Comparison of ENCODE assay signal across 28 cellular contexts in genomic region chr11:75797116-75797515, GRCh38. TPM values are rescaled to one million over a fixed set of nuclear protein-coding genes. Genes with fewer than 3 reads are reported as not detected.
DNase-seq lines count a peak whose midpoint lies in the region; ATAC-seq, FAIRE-seq and TF ChIP-seq lines count a peak whose summit lies in the region.
"Had no signal": no experiment of that assay in that cellular context is flagged by ENCODE, and none has a peak within 500 bp of the region (broad histone marks: within the 10 kb centered on the region; RNA-seq: fewer than 3 reads in every experiment).

No MANE protein-coding gene starts in this region.

- no peak for FAIRE-seq in H1 (lab: Jason Lieb, UNC)
- FAIRE-seq: A549 had no signal

- no peak overlapping the region for H3K18ac ChIP-seq in H1 (ENCODE audit: extremely low read depth, low read length)
- H3K18ac ChIP-seq in neuronal stem cell (ENCODE audit: low read length): peak overlapping the region; percentile 45

- no peak overlapping the region for H3K4me3 ChIP-seq in BLaER1 treated with 17β-estradiol and CSF1 and Interleukin-3, amounts not matched to agents 10 nM and 100 nM
- H3K4me3 ChIP-seq in H1 (ENCODE audit: extremely low read depth in 1 of 4, insufficient read depth in 2 of 4, low read depth in 3 of 4, low read length in 4 of 4): no peak overlapping the region
- no peak overlapping the region for H3K4me3 ChIP-seq in neuronal stem cell (ENCODE audit: low read length in 2 of 2)
- H3K4me3 ChIP-seq: A549, MG63, psoas muscle, tibial nerve had no signal

- ATAC-seq in HG03342 (IDR thresholded peaks at IDR 0.05; ENCODE audit: unreplicated experiment): peak; percentile 56
- ATAC-seq in HG02610 (IDR thresholded peaks at IDR 0.05; ENCODE audit: unreplicated experiment): no peak
- no peak for ATAC-seq in HG03378 (IDR thresholded peaks at IDR 0.05; ENCODE audit: unreplicated experiment)
- ATAC-seq: A549; left cardiac atrium; Panc1; psoas muscle; stimulated activated naive CD8-positive, alpha-beta T cell treated with anti-CD3 and anti-CD28 coated beads, Interleukin-15, amount 100 ng/mL, for 72 hours; WTC11 had no signal

- TF ChIP-seq EP300 in H1 (IDR thresholded peaks at IDR 0.05; ENCODE audit: borderline replicate concordance in 1 of 2, low read depth in 2 of 2, low read length in 2 of 2): no peak

- H3K4ac ChIP-seq in H1 (replicated peaks; ENCODE audit: insufficient read length, low read depth, low read length) (no peak overlapping the region), neuronal stem cell (ENCODE audit: low read length) (no peak overlapping the region)

- H2BK12ac ChIP-seq in H1 (ENCODE audit: low read depth, low read length): no peak overlapping the region
- H2BK12ac ChIP-seq in neuronal stem cell (ENCODE audit: low read length): peak overlapping the region; percentile 18

- H3K23me2 ChIP-seq in H1 (ENCODE audit: low read depth, low read length): 0 out of 2 replicates have a peak, but pooled peaks cover 1% of the 10 kb centered on the region

- CTCF ChIA-PET in H1 (lab: Charles Lee; ENCODE audit: partially characterized antibody): interaction anchor here (1.0 to 2.1 kb wide), 7 partner anchors 11 to 355 kb away, joined by 3 to 5 read pairs (median 4); no protein-coding TSS in a partner anchor

- no peak for TF ChIP-seq RAD21 in H1 (IDR thresholded peaks at IDR 0.05 in 1 of 2, conservative IDR thresholded peaks at IDR 0.05 in 1 of 2; ENCODE audit: low read depth in 2 of 2, low read length in 2 of 2)

- no peak overlapping the region for H3K23ac ChIP-seq in H1 (ENCODE audit: insufficient read length)
- peak overlapping the region; percentile 31 for H3K23ac ChIP-seq in neuronal stem cell (ENCODE audit: low read depth, low read length, poor library complexity)

- H4K20me1 ChIP-seq in BLaER1 treated with 17β-estradiol and CSF1 and Interleukin-3, amounts not matched to agents 10 nM and 100 nM: no peaks in the 10 kb centered on the region
- H4K20me1 ChIP-seq in H1 (replicated peaks in 1 of 2; ENCODE audit: control insufficient read depth in 1 of 2, insufficient read depth in 2 of 2, low read length in 2 of 2): no peaks in the 10 kb centered on the region

- H3K4me2 ChIP-seq in BLaER1 treated with 17β-estradiol and CSF1 and Interleukin-3, amounts not matched to agents 10 nM and 100 nM: peak overlapping the region; percentile 21 to 71 (median 61); a peak in 20 of 22 replicates
- H3K4me2 ChIP-seq in H1 (ENCODE audit: insufficient read depth in 1 of 2, low read depth in 2 of 2, low read length in 2 of 2) (no peak overlapping the region), neuronal stem cell (ENCODE audit: insufficient read depth, low read length, poor library complexity, severe bottlenecking) (no peak overlapping the region)
- H3K4me2 ChIP-seq: A549 had no signal

- peaks cover 28 to 37% (median 36%) of the 10 kb centered on the region in 10 experiments for H3K4me1 ChIP-seq in BLaER1 treated with 17β-estradiol and CSF1 and Interleukin-3, amounts not matched to agents 10 nM and 100 nM
- H3K4me1 ChIP-seq in H1 (replicated peaks in 1 of 4; ENCODE audit: control insufficient read depth in 3 of 4, insufficient read depth in 4 of 4, low read length in 3 of 4) (0 out of 7 replicates have a peak, but pooled peaks cover 0 to 4% (median 0%) of the 10 kb centered on the region in 4 experiments), neuronal stem cell (ENCODE audit: control insufficient read depth in 2 of 2, insufficient read depth in 1 of 2, low read depth in 1 of 2, low read length in 2 of 2) (no peaks in the 10 kb centered on the region)
- H3K4me1 ChIP-seq: A549 had no signal

- H2BK20ac ChIP-seq in H1 (ENCODE audit: low read length): no peak overlapping the region

- TF ChIP-seq CTCF in H1 (IDR thresholded peaks at IDR 0.05; ENCODE audit: control extremely low read depth in 1 of 3, insufficient read depth in 1 of 3, low read depth in 1 of 3, low read length in 3 of 3): no peak

- H3K27me3 ChIP-seq in BLaER1 treated with 17β-estradiol and CSF1 and Interleukin-3, amounts not matched to agents 10 nM and 100 nM: no peaks in the 10 kb centered on the region
- no peaks in the 10 kb centered on the region for H3K27me3 ChIP-seq in H1 (replicated peaks in 1 of 4; ENCODE audit: control insufficient read depth in 3 of 4, extremely low read depth in 1 of 4, insufficient read depth in 3 of 4, low read length in 3 of 4)
- peaks cover 0 to 19% (median 0%) of the 10 kb centered on the region in 3 experiments for H3K27me3 ChIP-seq in neuronal stem cell (ENCODE audit: control insufficient read depth in 3 of 3, insufficient read depth in 3 of 3, low read depth in 1 of 3, low read length in 3 of 3)
- H3K27me3 ChIP-seq: brain microvascular endothelial cell, MG63, tibial nerve had no signal

- POLR2A ChIA-PET in H1 (lab: Charles Lee; ENCODE audit: partially characterized antibody): no interaction called here

- H3K14ac ChIP-seq in H1 (ENCODE audit: insufficient read length) (no peak overlapping the region), neuronal stem cell (ENCODE audit: low read length) (peak overlapping the region; percentile 42)

- H3K9me3 ChIP-seq in BLaER1 treated with 17β-estradiol and CSF1 and Interleukin-3, amounts not matched to agents 10 nM and 100 nM (replicated peaks in 1 of 11): no peaks in the 10 kb centered on the region
- H3K9me3 ChIP-seq in H1 (ENCODE audit: insufficient read depth in 2 of 2, low read depth in 1 of 2, low read length in 1 of 2): no peaks in the 10 kb centered on the region
- no peaks in the 10 kb centered on the region for H3K9me3 ChIP-seq in neuronal stem cell (replicated peaks in 1 of 2; ENCODE audit: control insufficient read depth in 2 of 2, insufficient read depth in 1 of 2, low read depth in 1 of 2, low read length in 2 of 2)
- H3K9me3 ChIP-seq: A549, MG63, psoas muscle, tibial nerve had no signal

- no peak overlapping the region for H3K9ac ChIP-seq in BLaER1 treated with 17β-estradiol and CSF1 and Interleukin-3, amounts not matched to agents 10 nM and 100 nM
- no peak overlapping the region for H3K9ac ChIP-seq in H1 (replicated peaks in 1 of 4; ENCODE audit: extremely low read depth in 1 of 4, low read depth in 3 of 4, low read length in 3 of 4)
- peak overlapping the region; percentile 9 for H3K9ac ChIP-seq in neuronal stem cell (ENCODE audit: low read depth, low read length, poor library complexity)

- H4K8ac ChIP-seq in H1 (ENCODE audit: extremely low read depth, insufficient read depth, low read length) (no peak overlapping the region), neuronal stem cell (ENCODE audit: low read depth, low read length) (no peak overlapping the region)

- H2BK15ac ChIP-seq in H1 (ENCODE audit: low read length) (no peak overlapping the region), neuronal stem cell (ENCODE audit: low read length) (peak overlapping the region; percentile 65)

- WGBS in H1 (ENCODE audit: extremely low coverage in 1 of 2, insufficient coverage in 1 of 2, insufficient read length in 1 of 2, insufficient replicate concordance in 2 of 2, low coverage in 1 of 2, low lambda C conversion rate in 2 of 2, missing lambda C conversion rate in 1 of 2), 2 experiments: 87% methylated on average over 8 of the region's 8 CpGs; no CpG with 5 or more reads in 1 of the 2 experiments
- WGBS in neuronal stem cell (ENCODE audit: extremely low coverage in 2 of 2, insufficient read length in 2 of 2, insufficient replicate concordance in 1 of 2), 2 donors: no CpG with 5 or more reads among the region's 8 CpGs

- H2BK120ac ChIP-seq in H1 (replicated peaks; ENCODE audit: low read depth, low read length) (no peak overlapping the region), neuronal stem cell (ENCODE audit: low read depth, low read length) (no peak overlapping the region)

- no peaks in the 10 kb centered on the region for H3K36me3 ChIP-seq in BLaER1 treated with 17β-estradiol and CSF1 and Interleukin-3, amounts not matched to agents 10 nM and 100 nM
- H3K36me3 ChIP-seq in H1 (ENCODE audit: control insufficient read depth in 2 of 4, insufficient read depth in 4 of 4, low read length in 3 of 4) (no peaks in the 10 kb centered on the region), neuronal stem cell (replicated peaks in 1 of 2; ENCODE audit: control insufficient read depth in 2 of 2, insufficient read depth in 2 of 2, low read length in 2 of 2) (no peaks in the 10 kb centered on the region)
- H3K36me3 ChIP-seq: brain microvascular endothelial cell, MG63, tibial nerve had no signal

- H3K79me1 ChIP-seq in H1 (ENCODE audit: low read depth, low read length): no peaks in the 10 kb centered on the region
- H3K79me1 ChIP-seq in neuronal stem cell (ENCODE audit: low read depth, low read length): no peaks in the 10 kb centered on the region

- no peaks in the 10 kb centered on the region for H3K79me2 ChIP-seq in H1 (ENCODE audit: control insufficient read depth in 1 of 2, insufficient read depth in 2 of 2, low read length in 2 of 2)

- H4K5ac ChIP-seq in H1 (ENCODE audit: insufficient read length, low read depth, low read length): no peak overlapping the region

- H3K56ac ChIP-seq in H1 (replicated peaks; ENCODE audit: insufficient read length, low read depth, low read length): no peak overlapping the region

- H3K27ac ChIP-seq in BLaER1 treated with 17β-estradiol and CSF1 and Interleukin-3, amounts not matched to agents 10 nM and 100 nM: no peak overlapping the region; a peak in 1 of 22 replicates
- H3K27ac ChIP-seq in H1 (ENCODE audit: low read depth, low read length): no peak overlapping the region
- H3K27ac ChIP-seq in neuronal stem cell (replicated peaks; ENCODE audit: low read length): no peak overlapping the region
- H3K27ac ChIP-seq: A549, brain microvascular endothelial cell, psoas muscle, tibial nerve had no signal

- H4K91ac ChIP-seq in H1 (replicated peaks; ENCODE audit: insufficient read length, low read length): peak overlapping the region; percentile 26
- H4K91ac ChIP-seq in neuronal stem cell (ENCODE audit: low read depth, low read length, poor library complexity): no peak overlapping the region

- TF ChIP-seq POLR2A in H1 (IDR thresholded peaks at IDR 0.05; ENCODE audit: control extremely low read depth in 1 of 2, low read depth in 2 of 2, low read length in 2 of 2): no peak

- DNase-seq in H1 (ENCODE audit: low read depth in 1 of 2, low spot score in 2 of 2): no peak
- no peak for DNase-seq in neuronal stem cell (ENCODE audit: low spot score)
- DNase-seq in inferior parietal cortex (ENCODE audit: extremely low spot score): no peak
- no peak for DNase-seq in RKO (ENCODE audit: low spot score)
- DNase-seq: activated CD4-positive, alpha-beta T cell treated with anti-CD3 and anti-CD28 coated beads, Interleukin-2, amount 50 U/mL, for 48 hours; activated naive CD4-positive, alpha-beta T cell treated with Interleukin-2 at 50 U/mL for 16 hours; AML-193; brain microvascular endothelial cell; effector CD4-positive, alpha-beta T cell; head of caudate nucleus; KG1; left cardiac atrium; mesenchymal stem cell; NCI-H1105 treated with DMSO at 0.1 percent for 48 hours; NCI-H2029; NCI-H526 treated with DMSO at 0.1 percent for 48 hours; psoas muscle; SIG-M5; stimulated activated naive CD8-positive, alpha-beta T cell treated with anti-CD3 and anti-CD28 coated beads, Interleukin-15, amount 100 ng/mL, for 72 hours had no signal

- H2AK5ac ChIP-seq in H1 (ENCODE audit: low read depth, low read length): no peak overlapping the region
- H2AK5ac ChIP-seq in neuronal stem cell (ENCODE audit: low read depth, low read length): no peak overlapping the region

- H2AFZ ChIP-seq in H1 (ENCODE audit: low read length) (no peak overlapping the region), neuronal stem cell (ENCODE audit: low read length) (no peak overlapping the region)

- H2BK5ac ChIP-seq in H1 (ENCODE audit: low read depth, low read length) (no peak overlapping the region; the same call in 1 of the 2 replicates), neuronal stem cell (ENCODE audit: low read length) (no peak overlapping the region)

RNA-seq across cellular contexts. Expression of gene UVRAG, which starts 17.9 kb away (rescaled TPM):
- total RNA-seq in H1 (2021; fragmentation: NEBNext Ultra II Directional; extraction: Animal tissue kit (Norgen Biotek cat#: 25700)): 10.4 and 14.7 TPM in 2 replicates
- 4.6 and 5.5 TPM in 2 replicates for polyA plus RNA-seq in H1 (2011; rRNA removed)
- 5.7 TPM for polyA plus RNA-seq in H1 (2011; cell fraction: cytosol; rRNA removed)
- polyA plus RNA-seq in H1 (2011; cell fraction: nucleus; rRNA removed): 9.4 TPM
- 6.5 to 9.0 TPM (median 7.1 TPM) in 4 replicates for polyA plus RNA-seq in H1 (2012, experiment 1 of 2)
- 0.81 TPM for polyA plus RNA-seq in H1 (2012, experiment 2 of 2)
- polyA plus RNA-seq in H1 (2013, experiment 1 of 2): 4.8 TPM
- 5.5 TPM for polyA plus RNA-seq in H1 (2013, experiment 2 of 2)
- 17.3 and 22.6 TPM in 2 replicates for polyA minus RNA-seq in H1 (2011; rRNA and poly(A)+ RNA removed)
- 8.7 TPM for polyA minus RNA-seq in H1 (2011; cell fraction: cytosol; rRNA and poly(A)+ RNA removed)
- 51.7 TPM for polyA minus RNA-seq in H1 (2011; cell fraction: nucleus; rRNA and poly(A)+ RNA removed)
- polyA plus RNA-seq in neuronal stem cell (2013, experiment 1 of 2): 7.3 TPM
- 7.4 TPM for polyA plus RNA-seq in neuronal stem cell (2013, experiment 2 of 2)

RNA-seq across cellular contexts. Expression of gene DGAT2, which starts 28.5 kb away (rescaled TPM):
- 2.6 and 3.2 TPM in 2 replicates for total RNA-seq in H1 (2021; fragmentation: NEBNext Ultra II Directional; extraction: Animal tissue kit (Norgen Biotek cat#: 25700))
- polyA plus RNA-seq in H1 (2011; rRNA removed): 5.9 and 8.5 TPM in 2 replicates
- 8.6 TPM for polyA plus RNA-seq in H1 (2011; cell fraction: cytosol; rRNA removed)
- 9.8 TPM for polyA plus RNA-seq in H1 (2011; cell fraction: nucleus; rRNA removed)
- polyA plus RNA-seq in H1 (2012, experiment 1 of 2): 3.8 to 6.2 TPM (median 5.1 TPM) in 4 replicates
- 4.5 TPM for polyA plus RNA-seq in H1 (2012, experiment 2 of 2)
- 2.2 TPM for polyA plus RNA-seq in H1 (2013, experiment 1 of 2)
- polyA plus RNA-seq in H1 (2013, experiment 2 of 2): 2.6 TPM
- 10.7 and 12.8 TPM in 2 replicates for polyA minus RNA-seq in H1 (2011; rRNA and poly(A)+ RNA removed)
- 3.8 TPM for polyA minus RNA-seq in H1 (2011; cell fraction: cytosol; rRNA and poly(A)+ RNA removed)
- polyA minus RNA-seq in H1 (2011; cell fraction: nucleus; rRNA and poly(A)+ RNA removed): 3.4 TPM
- 1.9 TPM for polyA plus RNA-seq in neuronal stem cell (2013, experiment 1 of 2)
- 2.0 TPM for polyA plus RNA-seq in neuronal stem cell (2013, experiment 2 of 2)

Comparison
In these comparisons a context has a peak if more than half of its experiments do, and no peak if none do; other contexts are left out.
1. H3K4me2 ChIP-seq: peak in BLaER1 treated with 17β-estradiol and CSF1 and Interleukin-3, amounts not matched to agents 10 nM and 100 nM (11 of 11); none in H1 (0 of 2) and neuronal stem cell (single experiment).